ENCODE assay signal across 32 cellular contexts in the genomic region with DNA sequence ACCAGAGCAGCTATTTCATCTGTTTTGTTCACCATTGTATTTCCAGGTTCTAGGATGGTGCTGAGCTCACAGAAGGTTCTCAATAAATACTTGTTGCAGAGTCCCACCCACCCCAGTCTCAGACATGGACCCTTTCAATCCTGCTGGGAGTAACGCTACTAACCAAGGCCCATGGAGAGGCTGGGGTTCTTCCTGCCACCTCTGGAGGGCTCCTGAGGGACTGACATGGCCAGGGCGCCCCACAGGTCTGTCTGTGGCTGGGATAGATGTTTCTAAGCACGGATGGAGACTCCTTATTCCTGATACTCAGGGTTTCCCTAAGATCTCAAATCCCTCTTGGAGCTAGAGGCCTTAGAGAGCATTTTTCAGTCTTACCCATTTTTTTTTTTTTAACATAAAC.
"Had no signal": no experiment of that assay in that cellular context is flagged by ENCODE, and none has a peak within 500 bp of the region (broad histone marks: within the 10 kb centered on the region; RNA-seq: fewer than 3 reads in every experiment).

No MANE protein-coding gene starts in this region.

- H3K4me2 ChIP-seq: hepatocyte, smooth muscle cell had no signal

- H3K9ac ChIP-seq: parathyroid adenoma had no signal

- H2AFZ ChIP-seq: hepatocyte, parathyroid adenoma had no signal

- FAIRE-seq: astrocyte had no signal

- H3K4me3 ChIP-seq: gastroesophageal sphincter, hepatocyte, left ventricle myocardium inferior, lung, mucosa of descending colon, psoas muscle, smooth muscle cell, upper lobe of left lung, vagina had no signal

- H3K9me3 ChIP-seq: gastroesophageal sphincter, left ventricle myocardium inferior, mucosa of descending colon, psoas muscle, upper lobe of left lung, vagina had no signal

- H3K4me3 Mint-ChIP-seq: activated naive CD4-positive, alpha-beta T cell treated with anti-CD3 and anti-CD28 coated beads, Interleukin-2, amount 10 ng/mL, durations not matched to agents 7 days and 5 days; activated naive CD8-positive, alpha-beta T cell treated with anti-CD3 and anti-CD28 coated beads, Interleukin-2, amount 10 ng/mL, durations not matched to agents 7 days and 5 days; activated T-helper 1 cell treated with anti-CD3 and anti-CD28 coated beads, Interleukin-12 subunit alpha, Interleukin-12 subunit beta, Interleukin-2, Interleukin-4 antibody, amounts not matched to agents 30 ng/mL and 10 ng/mL and 1 ng/mL, durations not matched to agents 14 hours and 24 hours and 36 hours; central memory CD8-positive, alpha-beta T cell; natural killer cell treated with Interleukin-12 subunit alpha and Interleukin-12 subunit beta and Interleukin-15 and Interleukin-18, amount 100 ng/mL, for 72 hours; stimulated activated memory B cell treated with anti-CD40 and anti-IgM and Interleukin-4, amounts not matched to agents 10 μg/mL and 1 μg/mL and 100 μg/mL, for 72 hours; stimulated activated naive CD8-positive, alpha-beta T cell treated with anti-CD3 and anti-CD28 coated beads, Interleukin-15, amount 100 ng/mL, for 72 hours; T-helper 2 cell treated with Interferon-gamma antibody and Interleukin-4, amounts not matched to agents 5 μg/mL and 100 μg/mL, for 36 hours had no signal

- H3K9me3 Mint-ChIP-seq: activated naive CD4-positive, alpha-beta T cell treated with anti-CD3 and anti-CD28 coated beads, Interleukin-2, amount 10 ng/mL, durations not matched to agents 7 days and 5 days; activated naive CD8-positive, alpha-beta T cell treated with anti-CD3 and anti-CD28 coated beads, Interleukin-2, amount 10 ng/mL, durations not matched to agents 7 days and 5 days; activated T-helper 1 cell treated with anti-CD3 and anti-CD28 coated beads, Interleukin-12 subunit alpha, Interleukin-12 subunit beta, Interleukin-2, Interleukin-4 antibody, amounts not matched to agents 30 ng/mL and 10 ng/mL and 1 ng/mL, durations not matched to agents 14 hours and 24 hours and 36 hours; central memory CD8-positive, alpha-beta T cell; natural killer cell treated with Interleukin-12 subunit alpha and Interleukin-12 subunit beta and Interleukin-15 and Interleukin-18, amount 100 ng/mL, for 72 hours; stimulated activated memory B cell treated with anti-CD40 and anti-IgM and Interleukin-4, amounts not matched to agents 10 μg/mL and 1 μg/mL and 100 μg/mL, for 72 hours; stimulated activated naive CD8-positive, alpha-beta T cell treated with anti-CD3 and anti-CD28 coated beads, Interleukin-15, amount 100 ng/mL, for 72 hours; T-helper 2 cell treated with Interferon-gamma antibody and Interleukin-4, amounts not matched to agents 5 μg/mL and 100 μg/mL, for 36 hours had no signal

- H3K27me3 ChIP-seq: upper lobe of left lung, vagina had no signal

- H3K36me3 ChIP-seq: gastroesophageal sphincter, left ventricle myocardium inferior, upper lobe of left lung, vagina had no signal

- H3K27me3 Mint-ChIP-seq: activated naive CD8-positive, alpha-beta T cell treated with anti-CD3 and anti-CD28 coated beads, Interleukin-2, amount 10 ng/mL, durations not matched to agents 7 days and 5 days; central memory CD8-positive, alpha-beta T cell; stimulated activated naive CD8-positive, alpha-beta T cell treated with anti-CD3 and anti-CD28 coated beads, Interleukin-15, amount 100 ng/mL, for 72 hours had no signal

- H3K4me1 Mint-ChIP-seq: activated naive CD4-positive, alpha-beta T cell treated with anti-CD3 and anti-CD28 coated beads, Interleukin-2, amount 10 ng/mL, durations not matched to agents 7 days and 5 days; activated naive CD8-positive, alpha-beta T cell treated with anti-CD3 and anti-CD28 coated beads, Interleukin-2, amount 10 ng/mL, durations not matched to agents 7 days and 5 days; central memory CD8-positive, alpha-beta T cell; stimulated activated memory B cell treated with anti-CD40 and anti-IgM and Interleukin-4, amounts not matched to agents 10 μg/mL and 1 μg/mL and 100 μg/mL, for 72 hours; stimulated activated naive CD8-positive, alpha-beta T cell treated with anti-CD3 and anti-CD28 coated beads, Interleukin-15, amount 100 ng/mL, for 72 hours had no signal

- H3K27ac Mint-ChIP-seq: activated naive CD4-positive, alpha-beta T cell treated with anti-CD3 and anti-CD28 coated beads, Interleukin-2, amount 10 ng/mL, durations not matched to agents 7 days and 5 days; activated naive CD8-positive, alpha-beta T cell treated with anti-CD3 and anti-CD28 coated beads, Interleukin-2, amount 10 ng/mL, durations not matched to agents 7 days and 5 days; activated T-helper 1 cell treated with anti-CD3 and anti-CD28 coated beads, Interleukin-12 subunit alpha, Interleukin-12 subunit beta, Interleukin-2, Interleukin-4 antibody, amounts not matched to agents 30 ng/mL and 10 ng/mL and 1 ng/mL, durations not matched to agents 14 hours and 24 hours and 36 hours; natural killer cell treated with Interleukin-12 subunit alpha and Interleukin-12 subunit beta and Interleukin-15 and Interleukin-18, amount 100 ng/mL, for 72 hours; stimulated activated memory B cell treated with anti-CD40 and anti-IgM and Interleukin-4, amounts not matched to agents 10 μg/mL and 1 μg/mL and 100 μg/mL, for 72 hours; T-helper 2 cell treated with Interferon-gamma antibody and Interleukin-4, amounts not matched to agents 5 μg/mL and 100 μg/mL, for 36 hours had no signal

- H3K36me3 Mint-ChIP-seq: activated naive CD4-positive, alpha-beta T cell treated with anti-CD3 and anti-CD28 coated beads, Interleukin-2, amount 10 ng/mL, durations not matched to agents 7 days and 5 days; activated naive CD8-positive, alpha-beta T cell treated with anti-CD3 and anti-CD28 coated beads, Interleukin-2, amount 10 ng/mL, durations not matched to agents 7 days and 5 days; natural killer cell treated with Interleukin-12 subunit alpha and Interleukin-12 subunit beta and Interleukin-15 and Interleukin-18, amount 100 ng/mL, for 72 hours; stimulated activated memory B cell treated with anti-CD40 and anti-IgM and Interleukin-4, amounts not matched to agents 10 μg/mL and 1 μg/mL and 100 μg/mL, for 72 hours had no signal

- H3K27ac ChIP-seq: gastroesophageal sphincter, hepatocyte, left ventricle myocardium inferior, parathyroid adenoma, psoas muscle, upper lobe of left lung, vagina had no signal

- DNase-seq: activated CD4-positive, alpha-beta T cell treated with anti-CD3 and anti-CD28 coated beads for 48 hours; activated CD4-positive, alpha-beta T cell treated with anti-CD3 and anti-CD28 coated beads, Interleukin-2, amount 50 U/mL, for 48 hours; activated CD8-positive, alpha-beta memory T cell treated with anti-CD3 and anti-CD28 coated beads for 24 hours; activated gamma-delta T cell; activated naive CD4-positive, alpha-beta T cell treated with anti-CD3 and anti-CD28 coated beads, Interleukin-2, amount 10 ng/mL, durations not matched to agents 7 days and 5 days; activated naive CD8-positive, alpha-beta T cell treated with anti-CD3 and anti-CD28 coated beads, Interleukin-2, amount 10 ng/mL, durations not matched to agents 7 days and 5 days; amniotic stem cell; effector CD8-positive, alpha-beta T cell; islet precursor cell; left ventricle myocardium inferior; mucosa of descending colon; occipital lobe; psoas muscle; stimulated activated CD4-positive, alpha-beta T cell treated with anti-CD3 and anti-CD28 coated beads, Interleukin-1b, Interleukin-23, amount 100 ng/mL, for 48 hours; stimulated activated CD4-positive, alpha-beta T cell treated with anti-CD3 and anti-CD28 coated beads, Interleukin-4, amount 100 ng/mL, for 4 hours; stimulated activated CD8-positive, alpha-beta memory T cell treated with anti-CD3 and anti-CD28 coated beads, Interleukin-4, amount 100 ng/mL, for 48 hours; stimulated activated naive CD8-positive, alpha-beta T cell treated with anti-CD3 and anti-CD28 coated beads, Interleukin-15, amount 100 ng/mL, for 72 hours; substantia nigra; T-helper 1 cell; upper lobe of left lung had no signal

- H3K79me2 ChIP-seq: hepatocyte, parathyroid adenoma had no signal

- H3K4me1 ChIP-seq: parathyroid adenoma, psoas muscle had no signal

- ATAC-seq: gastroesophageal sphincter; mucosa of descending colon; natural killer cell treated with Interleukin-12 subunit alpha and Interleukin-12 subunit beta and Interleukin-15 and Interleukin-18, amount 100 ng/mL, for 72 hours; psoas muscle; stimulated activated memory B cell treated with anti-CD40 and anti-IgM and Interleukin-4, amounts not matched to agents 10 μg/mL and 1 μg/mL and 100 μg/mL, for 72 hours; stimulated activated naive CD8-positive, alpha-beta T cell treated with anti-CD3 and anti-CD28 coated beads, Interleukin-15, amount 100 ng/mL, for 72 hours had no signal
